ENCODE assay signal across 2 cellular contexts in the genomic region with DNA sequence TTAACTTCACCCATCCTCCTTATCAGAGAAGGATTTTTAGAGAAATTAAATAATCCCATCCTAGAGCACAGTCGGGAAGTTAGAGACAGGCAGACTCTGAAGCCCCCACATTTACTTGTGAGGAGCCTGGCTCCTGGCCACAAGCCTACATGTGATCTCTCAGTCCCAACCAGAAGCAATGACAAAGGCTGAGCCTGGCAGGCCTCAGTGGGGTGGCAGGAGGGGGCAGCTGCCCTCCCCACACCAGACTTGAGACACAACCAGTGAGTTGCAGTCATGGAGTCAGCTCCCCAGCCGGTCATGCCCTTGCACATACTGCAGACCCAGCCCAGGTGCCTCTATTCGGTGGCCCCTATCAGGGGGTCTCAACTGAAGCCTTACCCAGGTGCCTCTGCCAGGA.
TF ChIP-seq lines count a peak whose summit lies in the region.

No MANE protein-coding gene starts in this region.

TF ChIP-seq in A549, 52 proteins besides CTCF, POLR2A, EP300 and RAD21:
- no peak for TF ChIP-seq TFCP2L1 (CRISPR knock-in tag; IDR thresholded peaks at IDR 0.05)
- TF ChIP-seq ZFP36 (IDR thresholded peaks at IDR 0.05; ENCODE audit: borderline replicate concordance, partially characterized antibody) = no peak
- no peak for TF ChIP-seq RCOR1 (IDR thresholded peaks at IDR 0.05; ENCODE audit: low read depth, low read length)
- TF ChIP-seq MAFK (IDR thresholded peaks at IDR 0.05; ENCODE audit: partially characterized antibody) = no peak

TF ChIP-seq in K562, 482 proteins besides CTCF, POLR2A, EP300 and RAD21:
- no peak for TF ChIP-seq FOXJ2 (tag; IDR thresholded peaks at IDR 0.05)
